ENCODE assay signal across 10 cellular contexts in the genomic region with DNA sequence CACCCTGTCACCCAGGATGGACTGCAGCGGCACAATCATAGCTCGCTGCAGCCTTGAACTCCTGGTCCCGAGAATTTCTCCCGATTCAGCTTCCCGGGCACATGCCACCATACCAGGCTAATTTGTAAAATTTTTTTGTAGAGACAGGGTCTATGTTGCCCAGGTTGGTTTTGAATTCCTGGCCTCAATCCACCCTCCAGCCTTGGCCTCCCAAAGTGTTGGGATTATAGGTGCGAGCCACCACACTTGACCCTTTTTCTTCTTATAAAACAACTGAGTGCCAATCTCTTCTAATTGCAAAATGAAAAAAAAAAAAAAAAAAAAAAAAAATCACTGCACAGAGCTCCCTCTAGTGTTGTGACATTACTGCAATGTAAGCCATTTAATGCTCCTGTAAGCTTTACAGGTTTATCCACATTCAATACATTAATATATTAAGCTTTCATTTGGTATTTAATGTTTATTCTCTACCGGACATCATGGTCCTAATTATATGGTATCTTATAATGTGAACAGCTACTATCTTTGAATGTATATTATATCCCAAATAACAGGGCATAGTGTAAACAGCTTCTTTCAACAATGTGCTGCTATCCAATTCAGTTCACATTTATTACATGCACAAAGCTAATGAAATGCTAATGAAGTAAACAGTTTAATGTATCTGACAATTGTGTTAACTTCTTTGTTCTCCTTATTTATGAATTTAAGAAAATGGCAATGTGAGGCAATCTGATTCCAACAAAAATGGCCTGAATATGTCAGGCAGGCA. TPM values are rescaled to one million over a fixed set of nuclear protein-coding genes. Genes with fewer than 3 reads are reported as not detected.
DNase-seq lines count a peak whose midpoint lies in the region; ATAC-seq and TF ChIP-seq lines count a peak whose summit lies in the region.
"Had no signal": no experiment of that assay in that cellular context is flagged by ENCODE, and none has a peak within 500 bp of the region (broad histone marks: within the 10 kb centered on the region; RNA-seq: fewer than 3 reads in every experiment).

No MANE protein-coding gene starts in this region.

- no peak overlapping the region for H2AFZ ChIP-seq in PC-3 (ENCODE audit: low read length)

- H3K9ac ChIP-seq in PC-3 (ENCODE audit: low read length): no peak overlapping the region

- peak; percentile 25 for DNase-seq in ACHN
- peak; percentile 55 for DNase-seq in PC-3
- peak; percentile 5 to 47 for DNase-seq in erythroblast (lab: John Stamatoyannopoulos, UW)
- DNase-seq in naive thymus-derived CD8-positive, alpha-beta T cell: peak in 3 of 10 donors; percentile 24 to 28 (median 28)
- no peak for DNase-seq in mesenteric fat pad (ENCODE audit: low spot score)

- H3K79me2 ChIP-seq in PC-3 (ENCODE audit: low read length): no peaks in the 10 kb centered on the region

- H3K9me3 Mint-ChIP-seq in naive thymus-derived CD8-positive, alpha-beta T cell: no peaks in the 10 kb centered on the region
- H3K9me3 Mint-ChIP-seq: dendritic cell treated with granulocyte-macrophage colony-stimulating factor and Interleukin-4, amounts not matched to agents 40 ng/mL and 50 ng/mL, for 4 days; stimulated activated naive CD8-positive, alpha-beta T cell treated with anti-CD3 and anti-CD28 coated beads, Interleukin-15, Interleukin-2, amounts not matched to agents 100 ng/mL and 50 ng/mL, for 24 hours had no signal

- H3K27me3 ChIP-seq in PC-3 (ENCODE audit: low read length): no peaks in the 10 kb centered on the region

- TSS peak; percentile 14 for BruUV-seq in PC-3 (replicated peaks; lab: Mats Ljungman, UMichigan)

- TF ChIP-seq POLR2A in erythroblast (IDR thresholded peaks at IDR 0.05; ENCODE audit: low read length): no peak

- H3K36me3 Mint-ChIP-seq in naive thymus-derived CD8-positive, alpha-beta T cell: peaks cover 0 to 71% (median 3%) of the 10 kb centered on the region in 3 donors

- H3K27ac ChIP-seq in PC-3 (ENCODE audit: low read length): no peak overlapping the region

- peak; percentile 53 for ATAC-seq in PC-3
- peak; percentile 33 for ATAC-seq in naive thymus-derived CD8-positive, alpha-beta T cell
- ATAC-seq in HG03442 (IDR thresholded peaks at IDR 0.05; ENCODE audit: unreplicated experiment): no peak
- ATAC-seq in GM21825 (IDR thresholded peaks at IDR 0.05; ENCODE audit: unreplicated experiment): no peak

- peaks cover 27% of the 10 kb centered on the region for H3K36me3 ChIP-seq in PC-3 (ENCODE audit: low read depth, low read length)

- peak overlapping the region in 2 of 10 donors; percentile 20 to 48 for H3K27ac Mint-ChIP-seq in naive thymus-derived CD8-positive, alpha-beta T cell
- H3K27ac Mint-ChIP-seq: dendritic cell treated with granulocyte-macrophage colony-stimulating factor and Interleukin-4, amounts not matched to agents 40 ng/mL and 50 ng/mL, for 4 days; stimulated activated naive CD8-positive, alpha-beta T cell treated with anti-CD3 and anti-CD28 coated beads, Interleukin-15, Interleukin-2, amounts not matched to agents 100 ng/mL and 50 ng/mL, for 24 hours had no signal

- no peaks in the 10 kb centered on the region for H3K27me3 Mint-ChIP-seq in naive thymus-derived CD8-positive, alpha-beta T cell
- H3K27me3 Mint-ChIP-seq: dendritic cell treated with granulocyte-macrophage colony-stimulating factor and Interleukin-4, amounts not matched to agents 40 ng/mL and 50 ng/mL, for 4 days; stimulated activated naive CD8-positive, alpha-beta T cell treated with anti-CD3 and anti-CD28 coated beads, Interleukin-15, Interleukin-2, amounts not matched to agents 100 ng/mL and 50 ng/mL, for 24 hours had no signal

- H4K20me1 ChIP-seq in PC-3 (ENCODE audit: low read length): no peaks in the 10 kb centered on the region

- peaks cover 9% of the 10 kb centered on the region; the same call in 1 of the 2 replicates for H3K4me1 ChIP-seq in PC-3 (ENCODE audit: insufficient read depth, low read length)

- no peaks in the 10 kb centered on the region for H3F3A ChIP-seq in PC-3 (ENCODE audit: low read length, unreplicated experiment)

- H3K9me3 ChIP-seq in PC-3 (ENCODE audit: low read length): no peaks in the 10 kb centered on the region

- H3K4me2 ChIP-seq in PC-3 (ENCODE audit: low read length): no peak overlapping the region

- no peak overlapping the region for H3K4me3 Mint-ChIP-seq in naive thymus-derived CD8-positive, alpha-beta T cell
- H3K4me3 Mint-ChIP-seq: dendritic cell treated with granulocyte-macrophage colony-stimulating factor and Interleukin-4, amounts not matched to agents 40 ng/mL and 50 ng/mL, for 4 days; stimulated activated naive CD8-positive, alpha-beta T cell treated with anti-CD3 and anti-CD28 coated beads, Interleukin-15, Interleukin-2, amounts not matched to agents 100 ng/mL and 50 ng/mL, for 24 hours had no signal

- intact Hi-C loops in PC-3 (cut with micrococcal nuclease): loop anchor here (1.0 to 5.0 kb wide), 2 partner anchors 33 to 155 kb away; no protein-coding TSS in a partner anchor

- POLR2A ChIA-PET in PC-3 (lab: Charles Lee; ENCODE audit: unreplicated experiment): interaction anchor here (0.5 to 0.7 kb wide), 3 partner anchors 12 to 175 kb away, joined by 3 to 6 read pairs (median 3); no protein-coding TSS in a partner anchor
- POLR2A ChIA-PET in naive thymus-derived CD8-positive, alpha-beta T cell (lab: Charles Lee): interaction anchor here (0.6 to 0.8 kb wide), 5 partner anchors 19 to 160 kb away, joined by 3 to 8 read pairs (median 4); no protein-coding TSS in a partner anchor

- CTCF ChIA-PET in PC-3 (lab: Charles Lee): interaction anchor here (0.6 to 2.6 kb wide), 14 partner anchors 17 to 1212 kb away, joined by 3 to 35 read pairs (median 5); no protein-coding TSS in a partner anchor

- H3K4me1 Mint-ChIP-seq in naive thymus-derived CD8-positive, alpha-beta T cell: peaks cover 0 to 17% (median 1%) of the 10 kb centered on the region in 4 donors

- no peaks in the 10 kb centered on the region for H3K9me2 ChIP-seq in PC-3 (replicated peaks; ENCODE audit: low read length)

- TF ChIP-seq CTCF in GM12872 (IDR thresholded peaks at IDR 0.05; ENCODE audit: insufficient read depth, low read depth, low read length) (peak; percentile 55), PC-3 (conservative IDR thresholded peaks at IDR 0.05; ENCODE audit: low read depth, low read length) (peak; percentile 81)

- in situ Hi-C loops in ACHN (cut with HindIII; ENCODE audit: low pct_ligation_motif_present, low pct_unique_long_range_greater_than_20kb, low sequenced_read_pairs): no loop called here

- H3K4me3 ChIP-seq in PC-3 (ENCODE audit: low read length): no peak overlapping the region

RNA-seq across cellular contexts. Expression of gene COPB1, which starts 44.6 kb away (rescaled TPM):
- total RNA-seq in PC-3 (2014; rRNA removed): 74.1 and 94.8 TPM in 2 replicates
- total RNA-seq in naive thymus-derived CD8-positive, alpha-beta T cell: 10 to 100 TPM; 78.3 to 79.6 TPM
- polyA plus RNA-seq in naive thymus-derived CD8-positive, alpha-beta T cell: 10 to 100 TPM; 46.6 to 67.7 (median 64.9) TPM
- total RNA-seq in mesenteric fat pad: 104 TPM

Comparison
In these comparisons a context has a peak if more than half of its experiments do, and no peak if none do; other contexts are left out.
1. ATAC-seq: peak in PC-3 (single experiment) and naive thymus-derived CD8-positive, alpha-beta T cell (2 of 2); none in HG03442 (single experiment) and GM21825 (single experiment).